In genomic region chr6:105136433-105137350, GRCh38 we compare ENCODE assay signal across 9 cellular contexts. TPM values are rescaled to one million over a fixed set of nuclear protein-coding genes. Genes with fewer than 3 reads are reported as not detected.
A peak's percentile ranks its signal among the peaks of the same experiment; 100 is the strongest.
DNase-seq lines count a peak whose midpoint lies in the region; ATAC-seq and TF ChIP-seq lines count a peak whose summit lies in the region.
"Had no signal": no experiment of that assay in that cellular context is flagged by ENCODE, and none has a peak within 500 bp of the region (broad histone marks: within the 10 kb centered on the region; RNA-seq: fewer than 3 reads in every experiment).

No MANE protein-coding gene starts in this region.

- H3K27me3 ChIP-seq in iPS-18a (ENCODE audit: control insufficient read depth, insufficient read depth, low read length) = peaks cover 46% of the 10 kb centered on the region

- no peaks in the 10 kb centered on the region for H3K9me3 ChIP-seq in iPS-18a (ENCODE audit: control insufficient read depth, low read depth, low read length)

- peak; percentile 11 for TF ChIP-seq CTCF in CD14-positive monocyte (IDR thresholded peaks at IDR 0.05)
- TF ChIP-seq CTCF in brain (conservative IDR thresholded peaks at IDR 0.05) = peak; percentile 12 to 43

- H3K27me3 Mint-ChIP-seq in CD14-positive monocyte (ENCODE audit: low read depth in 3 of 3) = peaks cover 58 to 77% (median 72%) of the 10 kb centered on the region in 3 donors
- peaks cover 20% of the 10 kb centered on the region for H3K27me3 Mint-ChIP-seq in brain

- H3K4me1 Mint-ChIP-seq in CD14-positive monocyte (peaks cover 12% of the 10 kb centered on the region), brain (peaks cover 22% of the 10 kb centered on the region)

- H3K4me1 ChIP-seq in iPS-18a (ENCODE audit: control insufficient read depth, low read depth, low read length) = peaks cover 3% of the 10 kb centered on the region

- DNase-seq in CD14-positive monocyte (ENCODE audit: low spot score) (peak; percentile 48), RPMI8226 (peak; percentile 69), sciatic nerve (ENCODE audit: low spot score) (peak; percentile 74), NCI-H446 treated with DMSO at 0.1 percent for 48 hours (lab: John Stamatoyannopoulos, UW) (no peak)

- H3K9me3 Mint-ChIP-seq in CD14-positive monocyte = peaks cover 0 to 15% (median 3%) of the 10 kb centered on the region in 7 donors
- peaks cover 0 to 2% (median 0%) of the 10 kb centered on the region in 5 experiments for H3K9me3 Mint-ChIP-seq in brain

- H3K9ac ChIP-seq in iPS-18a (ENCODE audit: low read length) = no peak overlapping the region

- ATAC-seq in GM18909 (IDR thresholded peaks at IDR 0.05; ENCODE audit: poor library complexity, unreplicated experiment) (peak; percentile 67), HG03139 (IDR thresholded peaks at IDR 0.05; ENCODE audit: unreplicated experiment) (peak; percentile 56), sciatic nerve (peak; percentile 78)

- intact Hi-C loops in CD14-positive monocyte (cut with micrococcal nuclease) (no loop called here), sciatic nerve (cut with DNase I) (no loop called here)

- H3K36me3 Mint-ChIP-seq in CD14-positive monocyte = peaks cover 0 to 4% of the 10 kb centered on the region in 2 donors
- no peaks in the 10 kb centered on the region for H3K36me3 Mint-ChIP-seq in brain

- peak overlapping the region; percentile 74 for H3K4me3 ChIP-seq in iPS-18a (ENCODE audit: low read length)

- peak overlapping the region; percentile 74 to 89 for H3K4me3 Mint-ChIP-seq in CD14-positive monocyte
- H3K4me3 Mint-ChIP-seq in brain = peak overlapping the region; percentile 87 to 91 (median 90)

- no peak overlapping the region for H3K27ac ChIP-seq in iPS-18a (ENCODE audit: low read length)

- no peak overlapping the region for H3K27ac Mint-ChIP-seq in CD14-positive monocyte
- H3K27ac Mint-ChIP-seq in brain = peak overlapping the region in 2 of 5 experiments; percentile 53 to 60

- H3K36me3 ChIP-seq in iPS-18a (ENCODE audit: control insufficient read depth, low read depth, low read length) = no peaks in the 10 kb centered on the region

RNA-seq across cellular contexts. Expression of gene POPDC3, which starts 43.1 kb away (rescaled TPM):
- polyA plus RNA-seq in CD14-positive monocyte = not detected
- polyA plus RNA-seq in brain (ENCODE audit: insufficient read depth, low read depth, low replicate concordance) = 8.0 TPM
- total RNA-seq in sciatic nerve = 9.9 TPM
- total RNA-seq: T-helper 1 cell treated with Interleukin-12 subunit alpha and Interleukin-12 subunit beta and Interleukin-4 antibody, amounts not matched to agents 30 ng/mL and 1 ng/mL, for 36 hours had no signal
